26 cellular contexts compared by ENCODE assay signal in genomic region chr20:4415281-4415680, GRCh38.
"Had no signal": no experiment of that assay in that cellular context is flagged by ENCODE, and none has a peak within 500 bp of the region (broad histone marks: within the 10 kb centered on the region; RNA-seq: fewer than 3 reads in every experiment).

No MANE protein-coding gene starts in this region.

- H3K4me2 ChIP-seq: smooth muscle cell had no signal

- H3K27ac Mint-ChIP-seq: activated CD4-positive, alpha-beta T cell treated with anti-CD3 and anti-CD28 coated beads for 36 hours; activated T-helper 1 cell treated with anti-CD3 and anti-CD28 coated beads, Interleukin-12 subunit alpha, Interleukin-12 subunit beta, Interleukin-2, Interleukin-4 antibody, amounts not matched to agents 30 ng/mL and 10 ng/mL and 1 ng/mL, durations not matched to agents 14 hours and 24 hours and 36 hours; stimulated activated naive B cell treated with anti-CD40 and anti-IgM and Interleukin-4, amounts not matched to agents 10 μg/mL and 1 μg/mL and 100 μg/mL, for 72 hours had no signal

- H3K36me3 ChIP-seq: brain microvascular endothelial cell, left lung, lower lobe of right lung, pancreas, sigmoid colon, transverse colon had no signal

- DNase-seq: activated CD4-positive, alpha-beta T cell treated with anti-CD3 and anti-CD28 coated beads for 36 hours; activated CD4-positive, alpha-beta T cell treated with anti-CD3 and anti-CD28 coated beads, Interleukin-2, amount 50 U/mL, for 48 hours; activated CD4-positive, CD25-positive, alpha-beta regulatory T cell; activated CD8-positive, alpha-beta memory T cell treated with anti-CD3 and anti-CD28 coated beads, Interleukin-2, amount 50 U/mL, for 4 hours; activated gamma-delta T cell; activated naive CD4-positive, alpha-beta T cell treated with anti-CD3 and anti-CD28 coated beads, Interleukin-2, amount 50 U/mL, for 16 hours; activated T-cell treated with anti-CD3 and anti-CD28 coated beads, Interleukin-2, amount 50 U/mL, for 1 hour; amniotic stem cell; brain microvascular endothelial cell; central memory CD4-positive, alpha-beta T cell; foreskin melanocyte; left lung; lower lobe of right lung; mucosa of descending colon; naive B cell; pancreas; psoas muscle; sigmoid colon; stimulated activated CD4-positive, alpha-beta T cell treated with anti-CD3 and anti-CD28 coated beads, Interleukin-1b, Interleukin-23, amount 100 ng/mL, for 48 hours; stimulated activated CD4-positive, alpha-beta T cell treated with anti-CD3 and anti-CD28 coated beads, Interleukin-4, amount 100 ng/mL, for 4 hours; stimulated activated CD8-positive, alpha-beta memory T cell treated with anti-CD3 and anti-CD28 coated beads, Interleukin-4, amount 100 ng/mL, for 48 hours; stimulated activated naive B cell treated with anti-CD40 and anti-IgM and Interleukin-4, amounts not matched to agents 10 μg/mL and 1 μg/mL and 100 μg/mL, for 72 hours; transverse colon had no signal

- H3K27me3 ChIP-seq: brain microvascular endothelial cell, left lung, pancreas, sigmoid colon, transverse colon had no signal

- H3K36me3 Mint-ChIP-seq: stimulated activated naive B cell treated with anti-CD40 and anti-IgM and Interleukin-4, amounts not matched to agents 10 μg/mL and 1 μg/mL and 100 μg/mL, for 72 hours had no signal

- ATAC-seq: activated CD4-positive, alpha-beta T cell treated with anti-CD3 and anti-CD28 coated beads for 36 hours; esophagus mucosa; left lung; lower lobe of right lung; mucosa of descending colon; pancreas; psoas muscle; stimulated activated naive B cell treated with anti-CD40 and anti-IgM and Interleukin-4, amounts not matched to agents 10 μg/mL and 1 μg/mL and 100 μg/mL, for 72 hours had no signal

- H3K4me3 Mint-ChIP-seq: activated CD4-positive, alpha-beta T cell treated with anti-CD3 and anti-CD28 coated beads for 36 hours; activated T-helper 1 cell treated with anti-CD3 and anti-CD28 coated beads, Interleukin-12 subunit alpha, Interleukin-12 subunit beta, Interleukin-2, Interleukin-4 antibody, amounts not matched to agents 30 ng/mL and 10 ng/mL and 1 ng/mL, durations not matched to agents 14 hours and 24 hours and 36 hours; naive B cell; stimulated activated naive B cell treated with anti-CD40 and anti-IgM and Interleukin-4, amounts not matched to agents 10 μg/mL and 1 μg/mL and 100 μg/mL, for 72 hours had no signal

- H3K4me1 Mint-ChIP-seq: activated CD4-positive, alpha-beta T cell treated with anti-CD3 and anti-CD28 coated beads for 36 hours had no signal

- H3K9me3 ChIP-seq: left lung, lower lobe of right lung, mucosa of descending colon, pancreas, psoas muscle, sigmoid colon, transverse colon had no signal

- H3K27ac ChIP-seq: brain microvascular endothelial cell, left lung, lower lobe of right lung, pancreas, psoas muscle, sigmoid colon, transverse colon had no signal

- H3K4me3 ChIP-seq: left lung, lower lobe of right lung, mucosa of descending colon, pancreas, psoas muscle, sigmoid colon, smooth muscle cell, transverse colon had no signal

- H3K4me1 ChIP-seq: left lung, lower lobe of right lung, pancreas, psoas muscle, sigmoid colon, transverse colon had no signal
